In genomic region chr4:148057425-148058020, GRCh38 we compare ENCODE assay signal across 9 cellular contexts.
DNase-seq lines count a peak whose midpoint lies in the region; ATAC-seq, FAIRE-seq and TF ChIP-seq lines count a peak whose summit lies in the region.
"Had no signal": no experiment of that assay in that cellular context is flagged by ENCODE, and none has a peak within 500 bp of the region (broad histone marks: within the 10 kb centered on the region; RNA-seq: fewer than 3 reads in every experiment).

No MANE protein-coding gene starts in this region.

- H3K27ac Mint-ChIP-seq in activated naive CD8-positive, alpha-beta T cell treated with anti-CD3 and anti-CD28 coated beads, Interleukin-2, amount 10 ng/mL, durations not matched to agents 7 days and 5 days: peak overlapping the region; percentile 53

- H3K27me3 Mint-ChIP-seq in activated naive CD8-positive, alpha-beta T cell treated with anti-CD3 and anti-CD28 coated beads, Interleukin-2, amount 10 ng/mL, durations not matched to agents 7 days and 5 days: no peaks in the 10 kb centered on the region
- H3K27me3 Mint-ChIP-seq: stimulated activated naive CD8-positive, alpha-beta T cell treated with anti-CD3 and anti-CD28 coated beads, Interleukin-15, Interleukin-2, amounts not matched to agents 100 ng/mL and 50 ng/mL, for 24 hours had no signal

- no peak for DNase-seq in GM12891 (ENCODE audit: insufficient read length, low spot score)
- no peak for DNase-seq in activated naive CD8-positive, alpha-beta T cell treated with anti-CD3 and anti-CD28 coated beads, Interleukin-2, amount 10 ng/mL, durations not matched to agents 7 days and 5 days
- DNase-seq in globus pallidus (ENCODE audit: low spot score): no peak
- DNase-seq in cerebellum (ENCODE audit: low spot score): no peak
- no peak for DNase-seq in DMS153 treated with DMSO at 0.1 percent for 48 hours (lab: John Stamatoyannopoulos, UW; ENCODE audit: unreplicated experiment)
- no peak for DNase-seq in activated CD4-positive, alpha-beta T cell treated with anti-CD3 and anti-CD28 coated beads, Interleukin-2, amount 50 U/mL, for 1 hour

- TF ChIP-seq POLR2A in GM12891 (IDR thresholded peaks at IDR 0.05; ENCODE audit: low read depth, low read length): no peak

- peaks cover 4% of the 10 kb centered on the region for H3K36me3 Mint-ChIP-seq in activated naive CD8-positive, alpha-beta T cell treated with anti-CD3 and anti-CD28 coated beads, Interleukin-2, amount 10 ng/mL, durations not matched to agents 7 days and 5 days

- FAIRE-seq in GM12891 (lab: Jason Lieb, UNC): no peak

- POLR2A ChIA-PET in activated naive CD8-positive, alpha-beta T cell treated with anti-CD3 and anti-CD28 coated beads, Interleukin-2, amount 10 ng/mL, durations not matched to agents 7 days and 5 days (lab: Charles Lee): interaction anchor here (1.0 to 2.8 kb wide), 3 partner anchors 159 to 389 kb away, joined by 3 to 18 read pairs (median 3); partner anchors contain the start of gene NR3C2

- ATAC-seq in GM19467 (IDR thresholded peaks at IDR 0.05; ENCODE audit: unreplicated experiment) (peak; percentile 46), HG03097 (IDR thresholded peaks at IDR 0.05; ENCODE audit: low FRiP score, unreplicated experiment) (peak; percentile 56)
- ATAC-seq in activated naive CD8-positive, alpha-beta T cell treated with anti-CD3 and anti-CD28 coated beads, Interleukin-2, amount 10 ng/mL, durations not matched to agents 7 days and 5 days (ENCODE audit: low read depth): no peak

- no peaks in the 10 kb centered on the region for H3K9me3 Mint-ChIP-seq in activated naive CD8-positive, alpha-beta T cell treated with anti-CD3 and anti-CD28 coated beads, Interleukin-2, amount 10 ng/mL, durations not matched to agents 7 days and 5 days

- H3K4me1 Mint-ChIP-seq in activated naive CD8-positive, alpha-beta T cell treated with anti-CD3 and anti-CD28 coated beads, Interleukin-2, amount 10 ng/mL, durations not matched to agents 7 days and 5 days: peaks cover 72% of the 10 kb centered on the region

- no peak overlapping the region for H3K4me3 Mint-ChIP-seq in activated naive CD8-positive, alpha-beta T cell treated with anti-CD3 and anti-CD28 coated beads, Interleukin-2, amount 10 ng/mL, durations not matched to agents 7 days and 5 days
- H3K4me3 Mint-ChIP-seq: stimulated activated naive CD8-positive, alpha-beta T cell treated with anti-CD3 and anti-CD28 coated beads, Interleukin-15, Interleukin-2, amounts not matched to agents 100 ng/mL and 50 ng/mL, for 24 hours had no signal

TF ChIP-seq in GM12891, 5 proteins besides CTCF, POLR2A, EP300 and RAD21:
- no peak for TF ChIP-seq POLR2AphosphoS5 (IDR thresholded peaks at IDR 0.05; ENCODE audit: low read depth, low read length)
- peak; percentile 24 for TF ChIP-seq SPI1 (IDR thresholded peaks at IDR 0.05; ENCODE audit: low read depth, low read length)
